In the genomic region with DNA sequence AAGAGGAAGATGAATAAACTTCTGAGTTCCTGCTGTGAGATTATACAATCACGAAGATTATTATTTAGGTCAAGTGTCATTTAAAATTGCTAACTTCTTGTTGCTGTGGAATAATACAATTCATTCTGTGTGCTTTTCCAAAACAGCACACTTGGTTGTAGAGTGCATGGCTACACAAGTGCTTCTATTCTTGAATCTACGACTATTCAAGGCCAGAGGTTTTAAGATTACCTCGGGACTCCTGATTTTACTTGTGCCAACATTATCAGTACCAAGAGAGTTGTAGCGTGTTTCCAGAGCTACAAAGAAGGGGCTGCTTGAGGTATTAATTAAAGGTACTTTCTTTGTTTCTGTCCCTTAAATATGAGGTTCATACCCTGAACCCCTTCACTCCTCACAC, we compare ENCODE assay signal across 25 cellular contexts.
"Had no signal": no experiment of that assay in that cellular context is flagged by ENCODE, and none has a peak within 500 bp of the region (broad histone marks: within the 10 kb centered on the region; RNA-seq: fewer than 3 reads in every experiment).

No MANE protein-coding gene starts in this region.

- H3K27me3 ChIP-seq: dorsolateral prefrontal cortex, gastrocnemius medialis, hepatocyte, ovary, right lobe of liver, stomach, thyroid gland, vagina had no signal

- H3K4me3 ChIP-seq: dorsolateral prefrontal cortex, gastrocnemius medialis, hepatocyte, lower lobe of right lung, ovary, psoas muscle, right lobe of liver, stomach, thyroid gland, vagina had no signal

- H3K4me2 ChIP-seq: hepatocyte had no signal

- H2AFZ ChIP-seq: hepatocyte had no signal

- H3K36me3 ChIP-seq: gastrocnemius medialis, lower lobe of right lung, ovary, right lobe of liver, stomach, thyroid gland, vagina had no signal

- H3K27ac ChIP-seq: dorsolateral prefrontal cortex, epithelial cell of prostate, gastrocnemius medialis, hepatocyte, lower lobe of right lung, ovary, psoas muscle, right lobe of liver, stomach, thyroid gland, vagina had no signal

- H3K79me2 ChIP-seq: hepatocyte had no signal

- ATAC-seq: esophagus mucosa; gastrocnemius medialis; left lobe of liver; lower lobe of right lung; naive thymus-derived CD8-positive, alpha-beta T cell; psoas muscle; right lobe of liver had no signal

- H3K4me1 ChIP-seq: gastrocnemius medialis, lower lobe of right lung, psoas muscle, right lobe of liver, stomach, thyroid gland, vagina had no signal

- H3K9me3 ChIP-seq: gastrocnemius medialis, lower lobe of right lung, ovary, right lobe of liver, thyroid gland, vagina had no signal

- DNase-seq: dorsolateral prefrontal cortex; effector CD4-positive, alpha-beta T cell; gastrocnemius medialis; head of caudate nucleus; kidney; lower lobe of right lung; naive thymus-derived CD8-positive, alpha-beta T cell; nephron progenitor cell; nucleus accumbens; ovary; posterior cingulate gyrus; psoas muscle; right lobe of liver; small intestine; stimulated activated CD4-positive, alpha-beta T cell treated with anti-CD3 and anti-CD28 coated beads, Interleukin-15, amount 100 ng/mL, for 24 hours; stimulated activated CD4-positive, alpha-beta T cell treated with anti-CD3 and anti-CD28 coated beads, Interleukin-2, amount 100 ng/mL, for 48 hours; stimulated activated naive CD4-positive, alpha-beta T cell treated with Interleukin-2 at 50 U/mL for 16 hours; stomach; thyroid gland; trophoblast cell had no signal
